16 cellular contexts compared by ENCODE assay signal in the genomic region with DNA sequence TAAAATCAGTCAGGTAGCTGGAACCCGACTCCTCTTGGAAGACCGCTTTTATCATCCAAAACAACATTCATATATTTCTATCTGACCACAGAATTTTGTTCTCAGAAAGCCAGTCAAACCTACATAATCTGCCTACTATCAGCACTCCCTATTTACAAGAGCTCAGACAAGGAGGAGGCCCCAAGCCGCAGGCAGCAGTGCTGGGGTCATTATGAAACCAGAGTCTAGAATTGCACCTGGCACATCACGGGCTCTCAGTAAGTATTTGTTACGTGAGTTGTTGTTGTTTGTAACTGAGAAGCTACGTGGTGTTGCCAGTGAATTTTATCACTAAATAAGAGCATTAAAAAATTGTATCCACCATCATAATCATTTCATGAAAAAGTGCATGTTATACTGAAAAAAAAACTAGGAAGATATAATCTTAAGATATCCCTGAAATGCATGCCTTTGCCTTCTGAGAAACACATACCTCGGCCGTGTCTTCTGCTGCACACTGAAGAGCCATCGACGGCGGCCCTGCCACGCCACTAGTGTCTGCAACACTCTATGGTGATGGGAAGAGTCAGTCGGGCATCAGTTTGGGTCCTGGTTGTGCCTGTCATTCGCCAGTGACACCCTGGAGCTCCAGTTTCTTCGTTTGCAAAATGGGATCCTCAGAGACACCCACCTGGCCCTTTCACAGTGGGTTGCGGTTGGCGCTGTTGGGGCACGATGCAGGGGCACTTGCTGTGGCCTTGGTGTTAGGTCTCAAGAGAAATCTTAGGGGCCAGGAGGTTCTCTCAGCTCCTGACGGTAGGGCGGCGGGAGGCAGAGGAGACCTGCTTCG.
DNase-seq lines count a peak whose midpoint lies in the region; ATAC-seq and TF ChIP-seq lines count a peak whose summit lies in the region.
"Had no signal": no experiment of that assay in that cellular context is flagged by ENCODE, and none has a peak within 500 bp of the region (broad histone marks: within the 10 kb centered on the region; RNA-seq: fewer than 3 reads in every experiment).

No MANE protein-coding gene starts in this region.

- H3F3A ChIP-seq in neural progenitor cell (ENCODE audit: low read depth), result no peaks in the 10 kb centered on the region

- no peaks in the 10 kb centered on the region for H3K4me1 ChIP-seq in neural progenitor cell

- H3K4me1 Mint-ChIP-seq in T-helper 17 cell (no peaks in the 10 kb centered on the region), neural progenitor cell (peaks cover 64% of the 10 kb centered on the region)
- H3K4me1 Mint-ChIP-seq: B cell; CD4-positive, CD25-positive, alpha-beta regulatory T cell had no signal

- H3K27me3 Mint-ChIP-seq in T-helper 17 cell, result no peaks in the 10 kb centered on the region
- peaks cover 2% of the 10 kb centered on the region for H3K27me3 Mint-ChIP-seq in neural progenitor cell (ENCODE audit: insufficient read depth, low read depth)
- H3K27me3 Mint-ChIP-seq: B cell; CD4-positive, CD25-positive, alpha-beta regulatory T cell had no signal

- peak; percentile 11 for DNase-seq in DMS79 treated with DMSO at 0.1 percent for 48 hours (lab: John Stamatoyannopoulos, UW)
- no peak for DNase-seq in DMS79 (lab: John Stamatoyannopoulos, UW)
- no peak for DNase-seq in T-helper 17 cell
- no peak for DNase-seq in neural progenitor cell (ENCODE audit: low spot score)
- DNase-seq in stimulated activated CD8-positive, alpha-beta memory T cell treated with anti-CD3 and anti-CD28 coated beads, Interleukin-4, amount 100 ng/mL, for 48 hours, result no peak
- no peak for DNase-seq in NCI-H2081 (lab: John Stamatoyannopoulos, UW)
- DNase-seq: CD4-positive, CD25-positive, alpha-beta regulatory T cell; DMS53; GOT3; NCI-H1694 treated with DMSO at 0.1 percent for 48 hours had no signal

- H3K79me2 ChIP-seq in neural progenitor cell (ENCODE audit: low read depth), result no peaks in the 10 kb centered on the region

- H3K9me3 ChIP-seq in T-helper 17 cell (ENCODE audit: control insufficient read depth, low read length, poor library complexity, severe bottlenecking) (no peaks in the 10 kb centered on the region), neural progenitor cell (ENCODE audit: low read depth) (no peaks in the 10 kb centered on the region)

- H3K4me3 Mint-ChIP-seq in T-helper 17 cell (no peak overlapping the region), neural progenitor cell (no peak overlapping the region)
- H3K4me3 Mint-ChIP-seq: B cell; CD4-positive, CD25-positive, alpha-beta regulatory T cell had no signal

- no peak overlapping the region for H3K9ac ChIP-seq in neural progenitor cell

- no peaks in the 10 kb centered on the region for H3K9me3 Mint-ChIP-seq in neural progenitor cell
- H3K9me3 Mint-ChIP-seq: CD4-positive, CD25-positive, alpha-beta regulatory T cell had no signal

- no peak overlapping the region for H3K4me3 ChIP-seq in neural progenitor cell
- H3K4me3 ChIP-seq: K562 had no signal

- no peaks in the 10 kb centered on the region for H4K20me1 ChIP-seq in neural progenitor cell (ENCODE audit: low read depth)

- H3K27ac Mint-ChIP-seq in T-helper 17 cell (peak overlapping the region; percentile 29), neural progenitor cell (peak overlapping the region; percentile 22)
- H3K27ac Mint-ChIP-seq: B cell; CD4-positive, CD25-positive, alpha-beta regulatory T cell had no signal

- H3K4me2 ChIP-seq in neural progenitor cell, result no peak overlapping the region

- H3K27me3 ChIP-seq in neural progenitor cell, result no peaks in the 10 kb centered on the region

- H3K36me3 Mint-ChIP-seq in T-helper 17 cell (ENCODE audit: low read depth) (no peaks in the 10 kb centered on the region), neural progenitor cell (no peaks in the 10 kb centered on the region)
- H3K36me3 Mint-ChIP-seq: CD4-positive, CD25-positive, alpha-beta regulatory T cell had no signal

- TF ChIP-seq CTCF in neural progenitor cell (IDR thresholded peaks at IDR 0.05), result no peak

- no peak overlapping the region for H2AFZ ChIP-seq in neural progenitor cell (replicated peaks)

- ATAC-seq in HG03520 (IDR thresholded peaks at IDR 0.05; ENCODE audit: unreplicated experiment) (peak; percentile 49), T-helper 17 cell (no peak), GM19395 (IDR thresholded peaks at IDR 0.05; ENCODE audit: unreplicated experiment) (no peak)
- ATAC-seq: K562, SK-N-SH treated with all-trans-retinoic acid at 6 μM for 48 hours had no signal

- no peaks in the 10 kb centered on the region for H3K36me3 ChIP-seq in neural progenitor cell

- H3K27ac ChIP-seq in neural progenitor cell, result no peak overlapping the region
- H3K27ac ChIP-seq: 22Rv1 had no signal
